In the genomic region with DNA sequence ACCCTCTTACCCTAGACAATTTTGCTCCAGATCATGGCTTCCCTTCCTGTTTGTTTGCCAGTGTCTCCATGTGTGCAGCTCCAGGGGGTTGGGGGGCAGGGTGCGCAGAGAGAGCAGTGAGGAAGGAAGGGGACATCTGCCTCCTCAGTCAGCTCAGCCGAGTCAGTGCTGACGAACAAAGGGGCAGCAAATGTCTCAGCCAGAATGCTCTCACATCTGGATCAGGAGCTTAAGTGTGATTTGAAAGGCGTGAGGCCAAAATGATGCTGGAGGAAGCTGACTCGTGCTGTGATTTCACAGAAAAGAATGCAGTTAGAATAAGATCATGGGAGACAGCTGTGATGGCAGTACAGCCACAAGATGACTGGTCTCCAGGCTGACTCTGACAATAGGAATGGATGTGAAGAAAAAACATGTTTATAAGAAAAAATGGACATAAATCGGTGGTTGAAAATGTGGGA, we compare ENCODE assay signal across 8 cellular contexts. TPM values are rescaled to one million over a fixed set of nuclear protein-coding genes. Genes with fewer than 3 reads are reported as not detected.
DNase-seq lines count a peak whose midpoint lies in the region; ATAC-seq, FAIRE-seq and TF ChIP-seq lines count a peak whose summit lies in the region.

No MANE protein-coding gene starts in this region.

- H3K9me3 Mint-ChIP-seq in activated naive CD8-positive, alpha-beta T cell treated with anti-CD3 and anti-CD28 coated beads, Interleukin-2, amount 10 ng/mL, durations not matched to agents 7 days and 5 days: no peaks in the 10 kb centered on the region

- no peaks in the 10 kb centered on the region for H3K9me3 ChIP-seq in sigmoid colon

- peaks cover 0 to 21% (median 7%) of the 10 kb centered on the region in 4 donors for H3K4me1 ChIP-seq in sigmoid colon

- no peak overlapping the region for H3K4me3 ChIP-seq in sigmoid colon

- peak; percentile 60 for ATAC-seq in Right ventricle myocardium inferior
- ATAC-seq in activated naive CD8-positive, alpha-beta T cell treated with anti-CD3 and anti-CD28 coated beads, Interleukin-2, amount 10 ng/mL, durations not matched to agents 7 days and 5 days (ENCODE audit: low read depth): peak; percentile 43
- ATAC-seq in left cardiac atrium: peak; percentile 81 to 95

- DNase-seq in Right ventricle myocardium inferior (ENCODE audit: missing footprints) (no peak), cardiac septum (ENCODE audit: low spot score) (no peak), left cardiac atrium (peak; percentile 75), sigmoid colon (peak; percentile 87), HUDEP-2 (lab: John Stamatoyannopoulos, UW; ENCODE audit: unreplicated experiment in 76 of 76) (no peak), SHP77 (lab: John Stamatoyannopoulos, UW) (no peak), GM12891 (ENCODE audit: insufficient read length, low spot score) (no peak)
- DNase-seq in activated naive CD8-positive, alpha-beta T cell treated with anti-CD3 and anti-CD28 coated beads, Interleukin-2, amount 10 ng/mL, durations not matched to agents 7 days and 5 days: no peak

- no peaks in the 10 kb centered on the region for H3K27me3 Mint-ChIP-seq in activated naive CD8-positive, alpha-beta T cell treated with anti-CD3 and anti-CD28 coated beads, Interleukin-2, amount 10 ng/mL, durations not matched to agents 7 days and 5 days

- FAIRE-seq in GM12891 (lab: Jason Lieb, UNC): no peak

- H3K36me3 Mint-ChIP-seq in activated naive CD8-positive, alpha-beta T cell treated with anti-CD3 and anti-CD28 coated beads, Interleukin-2, amount 10 ng/mL, durations not matched to agents 7 days and 5 days: no peaks in the 10 kb centered on the region

- WGBS in sigmoid colon, 2 donors: 55 to 71% methylated on average over 6 of the region's 6 CpGs

- no peak for TF ChIP-seq CTCF in sigmoid colon (IDR thresholded peaks at IDR 0.05)

- peak overlapping the region; percentile 19 for H3K27ac Mint-ChIP-seq in activated naive CD8-positive, alpha-beta T cell treated with anti-CD3 and anti-CD28 coated beads, Interleukin-2, amount 10 ng/mL, durations not matched to agents 7 days and 5 days

- H3K36me3 ChIP-seq in sigmoid colon: no peaks in the 10 kb centered on the region

- TF ChIP-seq EP300 in sigmoid colon (IDR thresholded peaks at IDR 0.05): peak in 1 of 4 donors; percentile 56

- intact Hi-C loops in Right ventricle myocardium inferior (cut with DNase I): no loop called here
- intact Hi-C loops in cardiac septum (cut with DNase I): no loop called here
- intact Hi-C loops in left cardiac atrium (cut with DNase I): no loop called here
- intact Hi-C loops in sigmoid colon (cut with DNase I): no loop called here

- POLR2A ChIA-PET in activated naive CD8-positive, alpha-beta T cell treated with anti-CD3 and anti-CD28 coated beads, Interleukin-2, amount 10 ng/mL, durations not matched to agents 7 days and 5 days (lab: Charles Lee): interaction anchor here (0.7 to 1.2 kb wide), 2 partner anchors 10 to 232 kb away, joined by 3 read pairs; no protein-coding TSS in a partner anchor

- H3K4me1 Mint-ChIP-seq in activated naive CD8-positive, alpha-beta T cell treated with anti-CD3 and anti-CD28 coated beads, Interleukin-2, amount 10 ng/mL, durations not matched to agents 7 days and 5 days: peaks cover 31% of the 10 kb centered on the region

- TF ChIP-seq POLR2A in sigmoid colon (IDR thresholded peaks at IDR 0.05): no peak
- no peak for TF ChIP-seq POLR2A in GM12891 (IDR thresholded peaks at IDR 0.05; ENCODE audit: low read depth, low read length)

- H3K27ac ChIP-seq in sigmoid colon: peak overlapping the region; percentile 57 to 78 (median 70)

- no peaks in the 10 kb centered on the region for H3K27me3 ChIP-seq in sigmoid colon

- no peak overlapping the region for H3K4me3 Mint-ChIP-seq in activated naive CD8-positive, alpha-beta T cell treated with anti-CD3 and anti-CD28 coated beads, Interleukin-2, amount 10 ng/mL, durations not matched to agents 7 days and 5 days

TF ChIP-seq in GM12891, 5 proteins besides CTCF, POLR2A, EP300 and RAD21:
- TF ChIP-seq TAF1 (IDR thresholded peaks at IDR 0.05; ENCODE audit: low read depth, low read length) (no peak), POU2F2 (IDR thresholded peaks at IDR 0.05; ENCODE audit: low read depth, low read length) (no peak), POLR2AphosphoS5 (IDR thresholded peaks at IDR 0.05; ENCODE audit: low read depth, low read length) (no peak), PAX5 (IDR thresholded peaks at IDR 0.05; ENCODE audit: insufficient read depth, low read length, severe bottlenecking) (no peak), SPI1 (IDR thresholded peaks at IDR 0.05; ENCODE audit: low read depth, low read length) (no peak)
TF ChIP-seq in GM12891: peak in this region for 0.

RNA-seq across cellular contexts. Expression of a gene that starts 27.1 kb away (rescaled TPM):
- 16.0 TPM for total RNA-seq in Right ventricle myocardium inferior
- 22.9 TPM for total RNA-seq in cardiac septum
- total RNA-seq in activated naive CD8-positive, alpha-beta T cell treated with anti-CD3 and anti-CD28 coated beads, Interleukin-2, amount 10 ng/mL, durations not matched to agents 7 days and 5 days: 10 to 100 TPM; 51.7 to 60.6 TPM
- total RNA-seq in left cardiac atrium: 10 to 100 TPM; 17.0 to 35.6 TPM
- total RNA-seq in sigmoid colon: 100 to 1,000 TPM in 1 of 4 donors, 10 to 100 TPM in 3; 63.2 to 117 (median 82.0) TPM
- 1 to 10 TPM; 4.6 to 9.6 (median 9.4) TPM for polyA plus RNA-seq in sigmoid colon
- polyA plus RNA-seq in GM12891 (2012; ENCODE audit: low read depth, missing spikeins): 9.3 TPM

Comparison
In these comparisons a context has a peak if more than half of its experiments do, and no peak if none do; other contexts are left out.
1. DNase-seq: peak in left cardiac atrium (single experiment) and sigmoid colon (single experiment); none in Right ventricle myocardium inferior (single experiment), cardiac septum (single experiment), activated naive CD8-positive, alpha-beta T cell treated with anti-CD3 and anti-CD28 coated beads, Interleukin-2, amount 10 ng/mL, durations not matched to agents 7 days and 5 days (single experiment), HUDEP-2 (0 of 76), SHP77 (0 of 2) and GM12891 (single experiment).
2. Peak in every context shown above with its lines, with median percentiles within 50 percentile points of each other: ATAC-seq.